In the genomic region with DNA sequence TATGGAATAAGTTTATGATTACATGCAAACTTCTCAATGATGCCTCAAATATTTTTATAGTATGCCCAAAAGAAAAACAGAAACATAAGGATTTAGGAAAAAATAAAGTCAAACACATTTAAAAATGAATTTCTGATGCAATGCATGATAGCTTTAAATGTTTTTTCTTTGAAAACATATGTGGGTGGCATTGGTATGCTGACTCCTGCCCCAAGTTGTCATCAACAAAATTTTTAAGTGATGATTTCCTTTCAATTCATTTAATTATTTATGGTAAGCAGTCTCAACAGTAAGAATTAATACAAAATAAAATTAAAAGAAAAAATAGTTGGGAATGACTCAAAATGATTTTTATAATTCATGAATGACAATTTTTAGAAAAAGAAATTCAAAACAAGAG, we compare ENCODE assay signal across 27 cellular contexts.
A peak's percentile ranks its signal among the peaks of the same experiment; 100 is the strongest.
DNase-seq lines count a peak whose midpoint lies in the region; ATAC-seq, FAIRE-seq and TF ChIP-seq lines count a peak whose summit lies in the region.
"Had no signal": no experiment of that assay in that cellular context is flagged by ENCODE, and none has a peak within 500 bp of the region (broad histone marks: within the 10 kb centered on the region; RNA-seq: fewer than 3 reads in every experiment).

No MANE protein-coding gene starts in this region.

- peaks cover 26% of the 10 kb centered on the region for H3K9me3 ChIP-seq in mesenchymal stem cell (ENCODE audit: control insufficient read depth, low read length)
- H3K9me3 ChIP-seq: pancreas had no signal

- peaks cover 0 to 11% of the 10 kb centered on the region in 2 experiments for H3K36me3 ChIP-seq in mesenchymal stem cell (ENCODE audit: control insufficient read depth in 1 of 2, insufficient read depth in 2 of 2, low read depth in 1 of 2, low read length in 2 of 2)
- H3K36me3 ChIP-seq: gastroesophageal sphincter, pancreas, right atrium auricular region had no signal

- H4K8ac ChIP-seq in mesenchymal stem cell (ENCODE audit: low read length) = no peak overlapping the region

- peak overlapping the region; percentile 87 for H3K27ac Mint-ChIP-seq in chondrocyte (ENCODE audit: unreplicated experiment)
- H3K27ac Mint-ChIP-seq: activated CD4-positive, alpha-beta T cell treated with anti-CD3 and anti-CD28 coated beads, Interleukin-2, amount 10 ng/mL, durations not matched to agents 7 days and 5 days; activated naive CD4-positive, alpha-beta T cell treated with anti-CD3 and anti-CD28 coated beads, Interleukin-2, amount 50 U/mL, for 24 hours; B cell; nephron had no signal

- H2BK5ac ChIP-seq in mesenchymal stem cell (ENCODE audit: low read depth, low read length, poor library complexity, severe bottlenecking) = no peak overlapping the region

- no peaks in the 10 kb centered on the region for H3K4me1 ChIP-seq in mesenchymal stem cell (ENCODE audit: control insufficient read depth, insufficient read depth, low read depth, low read length)
- H3K4me1 ChIP-seq: gastroesophageal sphincter, pancreas, right atrium auricular region had no signal

- no peak overlapping the region for H3K4ac ChIP-seq in mesenchymal stem cell (ENCODE audit: low read depth in 1 of 2, low read length in 2 of 2)

- H3K14ac ChIP-seq in mesenchymal stem cell (ENCODE audit: low read length in 2 of 2) = no peak overlapping the region

- no peak for TF ChIP-seq CTCF in chondrocyte (IDR thresholded peaks at IDR 0.05)

- no peak overlapping the region for H3K4me3 ChIP-seq in mesenchymal stem cell (ENCODE audit: insufficient read depth in 1 of 2, low read depth in 1 of 2, low read length in 2 of 2)
- H3K4me3 ChIP-seq: gastroesophageal sphincter, pancreas, right atrium auricular region had no signal

- peaks cover 14% of the 10 kb centered on the region for H3K79me1 ChIP-seq in mesenchymal stem cell (replicated peaks; ENCODE audit: low read length, poor library complexity, severe bottlenecking)

- no peak overlapping the region for H3K4me2 ChIP-seq in mesenchymal stem cell (ENCODE audit: low read length, poor library complexity, severe bottlenecking)

- H2AFZ ChIP-seq in mesenchymal stem cell (ENCODE audit: low read depth, low read length) = no peak overlapping the region

- H2BK15ac ChIP-seq in mesenchymal stem cell (ENCODE audit: low read depth, poor library complexity, severe bottlenecking) = no peak overlapping the region

- H2BK12ac ChIP-seq in mesenchymal stem cell (ENCODE audit: low read length in 2 of 2) = no peak overlapping the region

- peaks cover 26% of the 10 kb centered on the region for H3K9me3 Mint-ChIP-seq in chondrocyte (ENCODE audit: low read depth)

- FAIRE-seq in A204.1 (lab: Jason Lieb, UNC) = peak; percentile 55
- FAIRE-seq: pancreas had no signal

- H3K27me3 ChIP-seq in mesenchymal stem cell (ENCODE audit: control insufficient read depth in 1 of 2, insufficient read depth in 1 of 2, low read length in 2 of 2) = no peaks in the 10 kb centered on the region
- H3K27me3 ChIP-seq: gastroesophageal sphincter, pancreas, right atrium auricular region had no signal

- no peak overlapping the region for H3K23ac ChIP-seq in mesenchymal stem cell (ENCODE audit: low read length in 2 of 2)

- no peak overlapping the region for H4K91ac ChIP-seq in mesenchymal stem cell (ENCODE audit: low read length)

- no peak overlapping the region for H3K27ac ChIP-seq in mesenchymal stem cell (ENCODE audit: low read length, poor library complexity, severe bottlenecking)
- H3K27ac ChIP-seq: 22Rv1, epithelial cell of prostate, gastroesophageal sphincter, pancreas, right atrium auricular region had no signal

- no peak overlapping the region for H2AK5ac ChIP-seq in mesenchymal stem cell (ENCODE audit: low read length, severe bottlenecking)

- no peak overlapping the region for H3K4me3 Mint-ChIP-seq in chondrocyte (ENCODE audit: unreplicated experiment)
- H3K4me3 Mint-ChIP-seq: activated CD4-positive, alpha-beta T cell treated with anti-CD3 and anti-CD28 coated beads, Interleukin-2, amount 10 ng/mL, durations not matched to agents 7 days and 5 days; activated naive CD4-positive, alpha-beta T cell treated with anti-CD3 and anti-CD28 coated beads, Interleukin-2, amount 50 U/mL, for 24 hours; B cell; nephron had no signal

- DNase-seq in HS-5 (ENCODE audit: low read depth) (peak; percentile 4), chondrocyte (ENCODE audit: low spot score) (no peak), mesenchymal stem cell (no peak), CD1c-positive myeloid dendritic cell (ENCODE audit: extremely low spot score) (no peak)
- DNase-seq: activated CD4-positive, alpha-beta T cell treated with anti-CD3 and anti-CD28 coated beads, Interleukin-2, amount 10 ng/mL, durations not matched to agents 7 days and 5 days; DMS79 treated with DMSO at 0.1 percent for 48 hours; effector CD4-positive, alpha-beta T cell; islet precursor cell; left ventricle myocardium superior; midbrain; NCI-H1105 treated with DMSO at 0.1 percent for 48 hours; NCI-H2081 treated with DMSO at 0.1 percent for 48 hours; NCI-H774; pancreas; stimulated activated naive CD8-positive, alpha-beta T cell treated with anti-CD3 and anti-CD28 coated beads, Interleukin-15, Interleukin-2, amounts not matched to agents 100 U/mL and 50 U/mL, for 24 hours had no signal

- peak overlapping the region; percentile 66 for H3K9ac ChIP-seq in mesenchymal stem cell (ENCODE audit: low read length)

- peaks cover 19% of the 10 kb centered on the region for H3K4me1 Mint-ChIP-seq in chondrocyte (ENCODE audit: low read depth)
- H3K4me1 Mint-ChIP-seq: activated CD4-positive, alpha-beta T cell treated with anti-CD3 and anti-CD28 coated beads, Interleukin-2, amount 10 ng/mL, durations not matched to agents 7 days and 5 days; activated naive CD4-positive, alpha-beta T cell treated with anti-CD3 and anti-CD28 coated beads, Interleukin-2, amount 50 U/mL, for 24 hours; B cell; nephron had no signal

- no peak overlapping the region for H2BK120ac ChIP-seq in mesenchymal stem cell (ENCODE audit: low read depth, low read length)

- H3K36me3 Mint-ChIP-seq in chondrocyte (ENCODE audit: low read depth) = peaks cover 17% of the 10 kb centered on the region

- ATAC-seq in GM18520 (IDR thresholded peaks at IDR 0.05; ENCODE audit: unreplicated experiment) = no peak
- no peak for ATAC-seq in GM19328 (IDR thresholded peaks at IDR 0.05; ENCODE audit: unreplicated experiment)
- no peak for ATAC-seq in HG02571 (IDR thresholded peaks at IDR 0.05; ENCODE audit: unreplicated experiment)
- ATAC-seq: gastroesophageal sphincter; HCT116; left ventricle myocardium superior; pancreas; stimulated activated naive CD8-positive, alpha-beta T cell treated with anti-CD3 and anti-CD28 coated beads, Interleukin-15, Interleukin-2, amounts not matched to agents 100 U/mL and 50 U/mL, for 24 hours had no signal

- no peaks in the 10 kb centered on the region for H3K27me3 Mint-ChIP-seq in chondrocyte (ENCODE audit: low read depth)
- H3K27me3 Mint-ChIP-seq: activated naive CD4-positive, alpha-beta T cell treated with anti-CD3 and anti-CD28 coated beads, Interleukin-2, amount 50 U/mL, for 24 hours had no signal

- H3K18ac ChIP-seq in mesenchymal stem cell (ENCODE audit: low read depth in 1 of 2, low read length in 2 of 2) = no peak overlapping the region
